Comparison of ENCODE assay signal across 8 cellular contexts in the genomic region with DNA sequence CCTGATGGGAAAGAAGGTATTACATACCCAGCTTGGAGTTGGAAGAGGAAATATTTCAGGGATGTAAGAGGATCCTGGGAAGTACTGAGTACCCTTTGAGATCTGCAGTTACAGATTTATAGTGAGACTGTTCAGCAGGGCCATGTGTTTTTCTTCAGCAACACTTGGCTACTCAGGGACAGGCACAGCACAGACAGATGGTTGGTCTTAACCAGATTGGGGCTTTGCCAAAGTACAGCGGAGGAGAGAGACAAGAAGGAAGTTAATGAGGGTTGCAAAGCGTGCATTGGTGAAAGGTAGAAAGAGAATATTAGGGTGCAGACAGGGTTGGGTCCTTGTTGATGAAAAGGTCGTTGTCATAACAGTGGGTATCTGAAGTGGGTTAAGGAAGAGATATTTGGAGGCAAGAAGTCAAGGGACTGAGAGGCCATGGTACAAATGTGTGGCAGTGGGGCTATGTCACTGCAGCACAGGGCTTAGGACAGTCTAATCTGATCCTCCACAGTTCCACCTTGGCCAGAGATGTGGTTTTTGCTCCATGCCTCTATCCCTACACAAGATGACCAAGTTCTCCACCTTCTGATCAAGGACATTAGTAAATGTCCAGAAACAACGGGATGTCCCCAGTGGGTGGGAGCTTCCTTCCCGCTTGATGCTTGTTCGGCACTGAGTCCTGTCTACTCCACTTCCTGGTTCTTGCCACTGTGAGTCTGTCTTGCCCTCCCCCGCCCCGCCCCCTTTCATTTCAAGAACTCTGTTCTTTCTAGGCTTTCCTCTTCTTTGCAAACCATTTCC. TPM values are rescaled to one million over a fixed set of nuclear protein-coding genes. Genes with fewer than 3 reads are reported as not detected.
DNase-seq lines count a peak whose midpoint lies in the region; ATAC-seq and TF ChIP-seq lines count a peak whose summit lies in the region.

No MANE protein-coding gene starts in this region.

- TF ChIP-seq CTCF in stomach (IDR thresholded peaks at IDR 0.05): no peak

- ATAC-seq in HG02798 (IDR thresholded peaks at IDR 0.05; ENCODE audit: poor library complexity, unreplicated experiment): peak; percentile 79

- no peak overlapping the region for H3K27ac ChIP-seq in stomach

- no peaks in the 10 kb centered on the region for H3K36me3 ChIP-seq in stomach

- intact Hi-C loops in stomach (cut with DNase I; ENCODE audit: low total_unique reads): no loop called here

- no peak for TF ChIP-seq POLR2A in stomach (IDR thresholded peaks at IDR 0.05)

- peak; percentile 31 for DNase-seq in activated CD4-positive, CD25-positive, alpha-beta regulatory T cell treated with anti-CD3 and anti-CD28 coated beads, Interleukin-2, amount 50 U/mL, for 16 hours (ENCODE audit: low read depth, low spot score)
- peak; percentile 37 for DNase-seq in effector CD4-positive, alpha-beta T cell
- peak; percentile 37 for DNase-seq in stimulated activated CD4-positive, alpha-beta T cell treated with anti-CD3 and anti-CD28 coated beads, Interleukin-2, amount 100 ng/mL, for 48 hours
- no peak for DNase-seq in stomach
- no peak for DNase-seq in RKO (ENCODE audit: low spot score)
- no peak for DNase-seq in NCI-H1417 (lab: John Stamatoyannopoulos, UW)
- DNase-seq in SKM-1 treated with dmso at 0.1 percent for 144 hours (lab: John Stamatoyannopoulos, UW; ENCODE audit: unreplicated experiment): no peak

- peaks cover 0 to 14% (median 6%) of the 10 kb centered on the region in 4 donors for H3K4me1 ChIP-seq in stomach

- no peak overlapping the region for H3K4me3 ChIP-seq in stomach

- H3K9me3 ChIP-seq in stomach: no peaks in the 10 kb centered on the region

- TF ChIP-seq EP300 in stomach (IDR thresholded peaks at IDR 0.05): no peak

- no peaks in the 10 kb centered on the region for H3K27me3 ChIP-seq in stomach

- WGBS in stomach, 5 donors: 55 to 77% (median 72%) methylated on average over 8 of the region's 8 CpGs

RNA-seq across cellular contexts. Expression of gene DNAJC1, which starts 18.9 kb away (rescaled TPM):
- total RNA-seq in stomach: 100 to 1,000 TPM in 1 of 5 donors, 10 to 100 TPM in 4; 16.3 to 344 (median 47.9) TPM
- 10 to 100 TPM; 19.1 to 28.0 (median 20.8) TPM for polyA plus RNA-seq in stomach

Comparison
In these comparisons a context has a peak if more than half of its experiments do, and no peak if none do; other contexts are left out.
1. DNase-seq: peak in activated CD4-positive, CD25-positive, alpha-beta regulatory T cell treated with anti-CD3 and anti-CD28 coated beads, Interleukin-2, amount 50 U/mL, for 16 hours (single experiment), effector CD4-positive, alpha-beta T cell (single experiment) and stimulated activated CD4-positive, alpha-beta T cell treated with anti-CD3 and anti-CD28 coated beads, Interleukin-2, amount 100 ng/mL, for 48 hours (2 of 2); none in stomach (single experiment), RKO (single experiment), NCI-H1417 (0 of 3) and SKM-1 treated with dmso at 0.1 percent for 144 hours (single experiment).